23 cellular contexts compared by ENCODE assay signal in the genomic region with DNA sequence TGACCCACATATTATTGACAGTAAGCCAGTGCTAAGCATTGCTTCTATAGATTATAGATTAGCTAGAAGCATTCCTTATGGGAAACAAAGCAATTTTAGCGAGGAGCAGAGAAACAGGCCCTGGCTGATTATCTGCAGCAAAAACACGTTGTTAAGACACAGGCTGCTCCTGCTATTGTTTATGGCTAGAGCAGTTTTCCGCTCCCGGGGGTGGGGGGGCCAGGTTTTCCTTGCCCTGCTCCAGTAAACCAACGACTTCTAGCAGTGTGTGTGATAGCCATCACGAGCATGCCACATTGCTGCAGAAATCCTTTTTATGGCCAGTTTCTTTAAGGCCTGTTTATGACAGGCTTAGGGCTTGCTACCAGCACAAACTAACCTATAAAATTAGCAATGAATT.
"Had no signal": no experiment of that assay in that cellular context is flagged by ENCODE, and none has a peak within 500 bp of the region (broad histone marks: within the 10 kb centered on the region; RNA-seq: fewer than 3 reads in every experiment).

No MANE protein-coding gene starts in this region.

- H3K79me2 ChIP-seq: hepatocyte had no signal

- H3K4me1 Mint-ChIP-seq: naive thymus-derived CD8-positive, alpha-beta T cell; stimulated activated naive B cell treated with anti-CD40 and anti-IgM and Interleukin-4, amounts not matched to agents 10 μg/mL and 1 μg/mL and 100 μg/mL, for 72 hours had no signal

- H3K9me3 Mint-ChIP-seq: dendritic cell treated with granulocyte-macrophage colony-stimulating factor and Interleukin-4, amounts not matched to agents 40 ng/mL and 50 ng/mL, for 4 days; endodermal cell; naive thymus-derived CD8-positive, alpha-beta T cell; stimulated activated naive B cell treated with anti-CD40 and anti-IgM and Interleukin-4, amounts not matched to agents 10 μg/mL and 1 μg/mL and 100 μg/mL, for 72 hours; stimulated activated naive CD8-positive, alpha-beta T cell treated with anti-CD3 and anti-CD28 coated beads, Interleukin-15, Interleukin-2, amounts not matched to agents 100 ng/mL and 50 ng/mL, for 24 hours had no signal

- H3K36me3 ChIP-seq: colonic mucosa, esophagus squamous epithelium, neutrophil, pancreas, thoracic aorta, upper lobe of right lung, uterus had no signal

- H2AFZ ChIP-seq: hepatocyte had no signal

- ATAC-seq: left cardiac atrium; naive thymus-derived CD8-positive, alpha-beta T cell; pancreas; right lobe of liver; stimulated activated naive B cell treated with anti-CD40 and anti-IgM and Interleukin-4, amounts not matched to agents 10 μg/mL and 1 μg/mL and 100 μg/mL, for 72 hours had no signal

- H3K27me3 Mint-ChIP-seq: dendritic cell treated with granulocyte-macrophage colony-stimulating factor and Interleukin-4, amounts not matched to agents 40 ng/mL and 50 ng/mL, for 4 days; naive thymus-derived CD8-positive, alpha-beta T cell; stimulated activated naive B cell treated with anti-CD40 and anti-IgM and Interleukin-4, amounts not matched to agents 10 μg/mL and 1 μg/mL and 100 μg/mL, for 72 hours; stimulated activated naive CD8-positive, alpha-beta T cell treated with anti-CD3 and anti-CD28 coated beads, Interleukin-15, Interleukin-2, amounts not matched to agents 100 ng/mL and 50 ng/mL, for 24 hours had no signal

- H3K9me3 ChIP-seq: colonic mucosa, esophagus squamous epithelium, left ventricle myocardium inferior, lower lobe of right lung, neutrophil, pancreas, thoracic aorta, tibial nerve, upper lobe of right lung, uterus had no signal

- H3K4me3 Mint-ChIP-seq: dendritic cell treated with granulocyte-macrophage colony-stimulating factor and Interleukin-4, amounts not matched to agents 40 ng/mL and 50 ng/mL, for 4 days; endodermal cell; naive thymus-derived CD8-positive, alpha-beta T cell; stimulated activated naive B cell treated with anti-CD40 and anti-IgM and Interleukin-4, amounts not matched to agents 10 μg/mL and 1 μg/mL and 100 μg/mL, for 72 hours; stimulated activated naive CD8-positive, alpha-beta T cell treated with anti-CD3 and anti-CD28 coated beads, Interleukin-15, Interleukin-2, amounts not matched to agents 100 ng/mL and 50 ng/mL, for 24 hours had no signal

- H3K4me1 ChIP-seq: colonic mucosa, esophagus squamous epithelium, left ventricle myocardium inferior, lower lobe of right lung, pancreas, right lobe of liver, tibial nerve, upper lobe of right lung, uterus had no signal

- H3K27me3 ChIP-seq: colonic mucosa, esophagus squamous epithelium, hepatocyte, neutrophil, pancreas, right lobe of liver, tibial nerve, upper lobe of right lung, uterus had no signal

- H3K27ac Mint-ChIP-seq: dendritic cell treated with granulocyte-macrophage colony-stimulating factor and Interleukin-4, amounts not matched to agents 40 ng/mL and 50 ng/mL, for 4 days; endodermal cell; naive thymus-derived CD8-positive, alpha-beta T cell; stimulated activated naive B cell treated with anti-CD40 and anti-IgM and Interleukin-4, amounts not matched to agents 10 μg/mL and 1 μg/mL and 100 μg/mL, for 72 hours; stimulated activated naive CD8-positive, alpha-beta T cell treated with anti-CD3 and anti-CD28 coated beads, Interleukin-15, Interleukin-2, amounts not matched to agents 100 ng/mL and 50 ng/mL, for 24 hours had no signal

- DNase-seq: colonic mucosa; effector CD8-positive, alpha-beta T cell; endodermal cell; erythroblast; esophagus squamous epithelium; head of caudate nucleus; left cardiac atrium; left ventricle myocardium inferior; lower lobe of right lung; naive thymus-derived CD8-positive, alpha-beta T cell; pancreas; right lobe of liver; stimulated activated CD4-positive, alpha-beta T cell treated with anti-CD3 and anti-CD28 coated beads, Interleukin-15, amount 100 ng/mL, for 24 hours; stimulated activated CD4-positive, alpha-beta T cell treated with anti-CD3 and anti-CD28 coated beads, Interleukin-2, amount 100 ng/mL, for 48 hours; stimulated activated naive B cell treated with anti-CD40 and anti-IgM and Interleukin-4, amounts not matched to agents 10 μg/mL and 1 μg/mL and 100 μg/mL, for 72 hours; upper lobe of right lung; uterus had no signal

- H3K4me3 ChIP-seq: colonic mucosa, esophagus squamous epithelium, hepatocyte, left ventricle myocardium inferior, lower lobe of right lung, pancreas, right lobe of liver, thoracic aorta, tibial nerve, upper lobe of right lung, uterus had no signal

- H3K27ac ChIP-seq: colonic mucosa, esophagus squamous epithelium, hepatocyte, left ventricle myocardium inferior, lower lobe of right lung, neutrophil, pancreas, right lobe of liver, thoracic aorta, tibial nerve, upper lobe of right lung, uterus had no signal

- H3K4me2 ChIP-seq: hepatocyte had no signal
